In genomic region chr16:70582280-70582978, GRCh38 we compare ENCODE assay signal across 14 cellular contexts. TPM values are rescaled to one million over a fixed set of nuclear protein-coding genes. Genes with fewer than 3 reads are reported as not detected.
A peak's percentile ranks its signal among the peaks of the same experiment; 100 is the strongest.
DNase-seq lines count a peak whose midpoint lies in the region; ATAC-seq and TF ChIP-seq lines count a peak whose summit lies in the region.
"Had no signal": no experiment of that assay in that cellular context is flagged by ENCODE, and none has a peak within 500 bp of the region (broad histone marks: within the 10 kb centered on the region; RNA-seq: fewer than 3 reads in every experiment).

No MANE protein-coding gene starts in this region.

- H3F3A ChIP-seq in PC-9 (ENCODE audit: insufficient read depth, low read depth): peaks cover 17% of the 10 kb centered on the region; the same call in 1 of the 2 replicates

- H2AFZ ChIP-seq in DND-41 (ENCODE audit: low read depth, low read length): no peak overlapping the region
- no peak overlapping the region for H2AFZ ChIP-seq in PC-9

- no peak overlapping the region for H3K4me2 ChIP-seq in DND-41 (ENCODE audit: insufficient read depth, low read length)
- H3K4me2 ChIP-seq in PC-9: no peak overlapping the region

- CTCF ChIA-PET in PC-9 (lab: Charles Lee): no interaction called here

- DNase-seq in DND-41 (no peak), PC-9 (peak; percentile 54 to 71), fibroblast of villous mesenchyme (ENCODE audit: low read depth) (no peak), uterus (no peak), sigmoid colon (no peak)
- DNase-seq in central memory CD4-positive, alpha-beta T cell: no peak
- DNase-seq: amygdala, gastrocnemius medialis, GDM1, Peyer's patch, retina had no signal

- no peak for TF ChIP-seq EP300 in sigmoid colon (IDR thresholded peaks at IDR 0.05)

- ATAC-seq in DND-41 (ENCODE audit: insufficient read depth, low read depth): peak; percentile 25; the same call in 1 of the 3 replicates
- no peak for ATAC-seq in HG03521 (IDR thresholded peaks at IDR 0.05; ENCODE audit: unreplicated experiment)
- ATAC-seq: gastrocnemius medialis had no signal

- no peaks in the 10 kb centered on the region for H3K9me2 ChIP-seq in PC-9 (ENCODE audit: insufficient read depth)

- H3K36me3 ChIP-seq in DND-41 (ENCODE audit: insufficient read depth, low read length) (no peaks in the 10 kb centered on the region), PC-9 (ENCODE audit: low read depth) (no peaks in the 10 kb centered on the region), uterus (no peaks in the 10 kb centered on the region), sigmoid colon (no peaks in the 10 kb centered on the region)
- H3K36me3 ChIP-seq: gastrocnemius medialis, Peyer's patch had no signal

- H3K9me3 ChIP-seq in DND-41 (ENCODE audit: insufficient read depth, low read length, severe bottlenecking) (no peaks in the 10 kb centered on the region), PC-9 (ENCODE audit: insufficient read depth, low read depth) (no peaks in the 10 kb centered on the region), uterus (no peaks in the 10 kb centered on the region), sigmoid colon (no peaks in the 10 kb centered on the region)
- H3K9me3 ChIP-seq: gastrocnemius medialis, Peyer's patch had no signal

- TF ChIP-seq POLR2A in uterus (IDR thresholded peaks at IDR 0.05) (no peak), sigmoid colon (IDR thresholded peaks at IDR 0.05) (no peak)

- H3K4me3 ChIP-seq in DND-41 (ENCODE audit: low read depth in 1 of 2, low read length in 2 of 2) (no peak overlapping the region), PC-9 (no peak overlapping the region), fibroblast of villous mesenchyme (ENCODE audit: low read depth, low read length) (no peak overlapping the region), uterus (no peak overlapping the region), sigmoid colon (no peak overlapping the region)
- H3K4me3 ChIP-seq: gastrocnemius medialis, lung, Peyer's patch had no signal

- no TSS peak for BruUV-seq in PC-9 (replicated peaks; lab: Mats Ljungman, UMichigan)

- no peaks in the 10 kb centered on the region for H3K79me2 ChIP-seq in DND-41 (ENCODE audit: insufficient read depth, low read length)
- H3K79me2 ChIP-seq in PC-9 (ENCODE audit: low read depth): no peaks in the 10 kb centered on the region

- 84 to 89% methylated on average over 11 of the region's 11 CpGs for WGBS in sigmoid colon, 2 donors

- TF ChIP-seq CTCF in DND-41 (IDR thresholded peaks at IDR 0.05; ENCODE audit: borderline replicate concordance, extremely low read depth, low read length, poor library complexity, severe bottlenecking) (peak; percentile 62), GM12874 (IDR thresholded peaks at IDR 0.05; ENCODE audit: insufficient read depth, low read depth, low read length) (peak; percentile 45), PC-9 (conservative IDR thresholded peaks at IDR 0.05) (peak; percentile 37; the same call in 1 of the 2 replicates), fibroblast of villous mesenchyme (IDR thresholded peaks at IDR 0.05; ENCODE audit: insufficient read depth, low read depth, low read length) (peak; percentile 40), uterus (IDR thresholded peaks at IDR 0.05) (no peak), sigmoid colon (IDR thresholded peaks at IDR 0.05) (no peak)

- intact Hi-C loops in PC-9 (cut with micrococcal nuclease; ENCODE audit: unreplicated experiment): no loop called here
- intact Hi-C loops in uterus (cut with DNase I; ENCODE audit: low total_unique reads): no loop called here
- intact Hi-C loops in sigmoid colon (cut with DNase I): no loop called here

- no peak overlapping the region for H3K9ac ChIP-seq in DND-41 (ENCODE audit: low read depth, low read length)

- H3K27ac ChIP-seq in DND-41 (ENCODE audit: low read length) (no peak overlapping the region), PC-9 (no peak overlapping the region), uterus (no peak overlapping the region), sigmoid colon (no peak overlapping the region)
- H3K27ac ChIP-seq: gastrocnemius medialis, Peyer's patch had no signal

- POLR2A ChIA-PET in PC-9 (lab: Charles Lee; ENCODE audit: unreplicated experiment): no interaction called here

- H3K27me3 ChIP-seq in DND-41 (ENCODE audit: insufficient read depth, low read length, poor library complexity): no peaks in the 10 kb centered on the region
- H3K27me3 ChIP-seq in PC-9 (ENCODE audit: insufficient read depth, low read depth): no peaks in the 10 kb centered on the region
- H3K27me3 ChIP-seq in uterus: no peaks in the 10 kb centered on the region
- no peaks in the 10 kb centered on the region for H3K27me3 ChIP-seq in sigmoid colon
- H3K27me3 ChIP-seq: gastrocnemius medialis, Peyer's patch had no signal

- H4K20me1 ChIP-seq in DND-41 (ENCODE audit: insufficient read depth, low read length): no peaks in the 10 kb centered on the region; the same call in 1 of the 2 replicates
- no peaks in the 10 kb centered on the region for H4K20me1 ChIP-seq in PC-9 (ENCODE audit: insufficient read depth)

- H3K4me1 ChIP-seq in DND-41 (ENCODE audit: insufficient read depth, low read length) (no peaks in the 10 kb centered on the region), PC-9 (replicated peaks; ENCODE audit: insufficient read depth) (peaks cover 18% of the 10 kb centered on the region), uterus (no peaks in the 10 kb centered on the region), sigmoid colon (peaks cover 0 to 13% (median 9%) of the 10 kb centered on the region in 4 donors)
- H3K4me1 ChIP-seq: Peyer's patch had no signal

RNA-seq across cellular contexts. Expression of gene SF3B3, which starts 58.8 kb away (rescaled TPM):
- 326 and 339 TPM in 2 replicates for total RNA-seq in PC-9 (2021)
- 111 and 154 TPM in 2 replicates for total RNA-seq in fibroblast of villous mesenchyme
- total RNA-seq in uterus: 100 to 1,000 TPM in 2 of 4 donors, 10 to 100 TPM in 2; 24.3 to 244 (median 145) TPM
- total RNA-seq in sigmoid colon: 10 to 100 TPM; 41.9 to 71.5 (median 59.5) TPM
- 10 to 100 TPM; 23.8 to 98.5 (median 30.6) TPM for polyA plus RNA-seq in sigmoid colon

RNA-seq across cellular contexts. Expression of gene COG4, which starts 59.1 kb away (rescaled TPM):
- total RNA-seq in PC-9 (2021): 54.2 and 61.1 TPM in 2 replicates
- total RNA-seq in fibroblast of villous mesenchyme: 57.0 and 64.8 TPM in 2 replicates
- total RNA-seq in uterus: 100 to 1,000 TPM in 1 of 4 donors, 10 to 100 TPM in 3; 33.3 to 137 (median 67.1) TPM
- 10 to 100 TPM; 25.2 to 44.3 (median 31.9) TPM for total RNA-seq in sigmoid colon
- polyA plus RNA-seq in sigmoid colon: 10 to 100 TPM; 31.2 to 51.0 (median 39.5) TPM

Comparison
In these comparisons a context has a peak if more than half of its experiments do, and no peak if none do; other contexts are left out.
1. DNase-seq: peak in PC-9 (2 of 2); none in DND-41 (single experiment), fibroblast of villous mesenchyme (single experiment), uterus (0 of 2), central memory CD4-positive, alpha-beta T cell (single experiment) and sigmoid colon (single experiment).
2. CTCF ChIP-seq: peak in DND-41 (single experiment), GM12874 (single experiment), PC-9 (single experiment) and fibroblast of villous mesenchyme (single experiment); none in uterus (0 of 4) and sigmoid colon (0 of 4).